In the genomic region with DNA sequence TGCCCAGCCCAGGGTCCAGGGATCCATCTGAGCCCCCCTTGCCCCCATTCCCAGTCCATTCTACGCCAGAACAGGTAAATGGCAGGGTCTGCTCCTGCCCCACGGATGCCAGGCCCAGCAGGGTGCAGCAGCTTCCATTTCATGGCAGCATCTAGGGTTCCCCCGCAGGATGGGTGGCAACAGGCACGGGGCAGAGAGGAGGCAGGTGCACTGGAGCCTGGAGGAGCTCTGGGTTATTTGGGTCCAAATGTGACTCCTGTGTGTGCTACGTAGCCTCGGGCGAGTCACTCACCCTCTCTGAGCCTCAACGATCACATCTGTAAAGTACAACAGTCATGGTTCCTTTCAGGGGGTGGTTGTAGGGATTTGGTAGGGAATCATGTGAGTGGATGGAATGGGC, we compare ENCODE assay signal across 23 cellular contexts. TPM values are rescaled to one million over a fixed set of nuclear protein-coding genes. Genes with fewer than 3 reads are reported as not detected.
DNase-seq lines count a peak whose midpoint lies in the region; ATAC-seq, FAIRE-seq and TF ChIP-seq lines count a peak whose summit lies in the region.
"Had no signal": no experiment of that assay in that cellular context is flagged by ENCODE, and none has a peak within 500 bp of the region (broad histone marks: within the 10 kb centered on the region; RNA-seq: fewer than 3 reads in every experiment).

No MANE protein-coding gene starts in this region.

- no peak overlapping the region for H3K27ac Mint-ChIP-seq in activated CD8-positive, alpha-beta T cell treated with anti-CD3 and anti-CD28 coated beads for 36 hours
- H3K27ac Mint-ChIP-seq in activated CD8-positive, alpha-beta T cell treated with anti-CD3 and anti-CD28 coated beads, Interleukin-2, amount 10 ng/mL, durations not matched to agents 7 days and 5 days, result no peak overlapping the region

- H3K14ac ChIP-seq in H1 (ENCODE audit: insufficient read length), result no peak overlapping the region

- no peaks in the 10 kb centered on the region for H4K20me1 ChIP-seq in Karpas-422 (ENCODE audit: insufficient read depth, low read depth, low read length)
- H4K20me1 ChIP-seq in H1 (replicated peaks in 1 of 2; ENCODE audit: control insufficient read depth in 1 of 2, insufficient read depth in 2 of 2, low read length in 2 of 2), result no peaks in the 10 kb centered on the region
- no peaks in the 10 kb centered on the region for H4K20me1 ChIP-seq in hepatocyte (ENCODE audit: insufficient read depth, poor library complexity, severe bottlenecking)

- H3K4me3 ChIP-seq in Karpas-422 (ENCODE audit: low read length), result no peak overlapping the region
- H3K4me3 ChIP-seq in H1 (ENCODE audit: extremely low read depth in 1 of 4, insufficient read depth in 2 of 4, low read depth in 3 of 4, low read length in 4 of 4), result no peak overlapping the region
- no peak overlapping the region for H3K4me3 ChIP-seq in hepatocyte
- H3K4me3 ChIP-seq: MG63 had no signal

- no peak for ATAC-seq in activated CD8-positive, alpha-beta T cell treated with anti-CD3 and anti-CD28 coated beads for 36 hours
- no peak for ATAC-seq in activated CD8-positive, alpha-beta T cell treated with anti-CD3 and anti-CD28 coated beads, Interleukin-2, amount 10 ng/mL, durations not matched to agents 7 days and 5 days
- ATAC-seq in foreskin keratinocyte, result no peak

- H3K56ac ChIP-seq in H1 (replicated peaks; ENCODE audit: insufficient read length, low read depth, low read length), result no peak overlapping the region

- no peak overlapping the region for H3K23ac ChIP-seq in H1 (ENCODE audit: insufficient read length)

- H3K4ac ChIP-seq in H1 (replicated peaks; ENCODE audit: insufficient read length, low read depth, low read length), result no peak overlapping the region

- POLR2A ChIA-PET in activated CD8-positive, alpha-beta T cell treated with anti-CD3 and anti-CD28 coated beads for 36 hours (lab: Charles Lee), result interaction anchor here (1.7 to 4.7 kb wide), 2 partner anchors 14 to 51 kb away, joined by 6 to 24 read pairs; partner anchors contain the start of gene ARRDC2
- POLR2A ChIA-PET in activated CD8-positive, alpha-beta T cell treated with anti-CD3 and anti-CD28 coated beads, Interleukin-2, amount 10 ng/mL, durations not matched to agents 7 days and 5 days (lab: Charles Lee), result no interaction called here
- POLR2A ChIA-PET in H1 (lab: Charles Lee; ENCODE audit: partially characterized antibody), result interaction anchor here (0.7 kb wide), 1 partner anchor 51 kb away, joined by 3 read pairs; the partner anchor contains the start of gene ARRDC2

- peaks cover 4% of the 10 kb centered on the region for H3K36me3 Mint-ChIP-seq in activated CD8-positive, alpha-beta T cell treated with anti-CD3 and anti-CD28 coated beads for 36 hours (ENCODE audit: low read depth)
- H3K36me3 Mint-ChIP-seq in activated CD8-positive, alpha-beta T cell treated with anti-CD3 and anti-CD28 coated beads, Interleukin-2, amount 10 ng/mL, durations not matched to agents 7 days and 5 days (ENCODE audit: low read depth), result peaks cover 25% of the 10 kb centered on the region

- no peaks in the 10 kb centered on the region for H3K9me3 Mint-ChIP-seq in activated CD8-positive, alpha-beta T cell treated with anti-CD3 and anti-CD28 coated beads for 36 hours
- H3K9me3 Mint-ChIP-seq in activated CD8-positive, alpha-beta T cell treated with anti-CD3 and anti-CD28 coated beads, Interleukin-2, amount 10 ng/mL, durations not matched to agents 7 days and 5 days (ENCODE audit: insufficient read depth), result no peaks in the 10 kb centered on the region
- H3K9me3 Mint-ChIP-seq: CD8-positive, alpha-beta memory T cell had no signal

- no peak overlapping the region for H4K5ac ChIP-seq in H1 (ENCODE audit: insufficient read length, low read depth, low read length)

- no peaks in the 10 kb centered on the region for H3K79me1 ChIP-seq in H1 (ENCODE audit: low read depth, low read length)

- H2AK5ac ChIP-seq in H1 (ENCODE audit: low read depth, low read length), result no peak overlapping the region

- no peak for TF ChIP-seq RAD21 in H1 (IDR thresholded peaks at IDR 0.05 in 1 of 2, conservative IDR thresholded peaks at IDR 0.05 in 1 of 2; ENCODE audit: low read depth in 2 of 2, low read length in 2 of 2)

- no peak overlapping the region for H2BK120ac ChIP-seq in H1 (replicated peaks; ENCODE audit: low read depth, low read length)

- FAIRE-seq in H1 (lab: Jason Lieb, UNC), result no peak
- FAIRE-seq: H54 had no signal

- intact Hi-C loops in activated CD8-positive, alpha-beta T cell treated with anti-CD3 and anti-CD28 coated beads for 36 hours (cut with micrococcal nuclease), result no loop called here
- intact Hi-C loops in posterior cingulate gyrus (cut with DNase I), result loop anchor here (5.0 kb wide), 1 partner anchor 122 kb away; no protein-coding TSS in a partner anchor

- no peaks in the 10 kb centered on the region for H3K36me3 ChIP-seq in Karpas-422 (ENCODE audit: insufficient read depth, low read length)
- no peaks in the 10 kb centered on the region for H3K36me3 ChIP-seq in H1 (ENCODE audit: control insufficient read depth in 2 of 4, insufficient read depth in 4 of 4, low read length in 3 of 4)
- no peaks in the 10 kb centered on the region for H3K36me3 ChIP-seq in hepatocyte (replicated peaks; ENCODE audit: insufficient read depth, low read depth)
- H3K36me3 ChIP-seq: MG63 had no signal

- H4K91ac ChIP-seq in H1 (replicated peaks; ENCODE audit: insufficient read length, low read length), result peak overlapping the region; percentile 51

- H3K4me1 ChIP-seq in Karpas-422 (ENCODE audit: low read length), result peaks cover 16% of the 10 kb centered on the region
- H3K4me1 ChIP-seq in H1 (replicated peaks in 1 of 4; ENCODE audit: control insufficient read depth in 3 of 4, insufficient read depth in 4 of 4, low read length in 3 of 4), result 0 out of 7 replicates have a peak, but pooled peaks cover 0 to 2% (median 0%) of the 10 kb centered on the region in 4 experiments
- H3K4me1 ChIP-seq in hepatocyte (ENCODE audit: insufficient read depth), result no peaks in the 10 kb centered on the region
- H3K4me1 ChIP-seq in foreskin keratinocyte, result no peaks in the 10 kb centered on the region

- peaks cover 11% of the 10 kb centered on the region for H3K4me1 Mint-ChIP-seq in activated CD8-positive, alpha-beta T cell treated with anti-CD3 and anti-CD28 coated beads for 36 hours (ENCODE audit: low read depth)
- H3K4me1 Mint-ChIP-seq in activated CD8-positive, alpha-beta T cell treated with anti-CD3 and anti-CD28 coated beads, Interleukin-2, amount 10 ng/mL, durations not matched to agents 7 days and 5 days (ENCODE audit: low read depth), result peaks cover 11% of the 10 kb centered on the region

- no peak overlapping the region for H2BK12ac ChIP-seq in H1 (ENCODE audit: low read depth, low read length)

- H3K27ac ChIP-seq in Karpas-422 (ENCODE audit: low read length), result no peak overlapping the region
- no peak overlapping the region for H3K27ac ChIP-seq in H1 (ENCODE audit: low read depth, low read length)
- no peak overlapping the region for H3K27ac ChIP-seq in hepatocyte
- no peak overlapping the region for H3K27ac ChIP-seq in foreskin keratinocyte
- H3K27ac ChIP-seq: C4-2B had no signal

- H3K79me2 ChIP-seq in Karpas-422 (ENCODE audit: low read length) (no peaks in the 10 kb centered on the region), H1 (ENCODE audit: control insufficient read depth in 1 of 2, insufficient read depth in 2 of 2, low read length in 2 of 2) (no peaks in the 10 kb centered on the region), hepatocyte (no peaks in the 10 kb centered on the region)

- peak overlapping the region; percentile 88; the same call in 1 of the 2 replicates for H2BK15ac ChIP-seq in H1 (ENCODE audit: low read length)

- no peak overlapping the region for H3K18ac ChIP-seq in H1 (ENCODE audit: extremely low read depth, low read length)

- H4K8ac ChIP-seq in H1 (ENCODE audit: extremely low read depth, insufficient read depth, low read length), result no peak overlapping the region

- H3K4me2 ChIP-seq in Karpas-422 (ENCODE audit: low read depth, low read length, poor library complexity, severe bottlenecking) (no peak overlapping the region), H1 (ENCODE audit: insufficient read depth in 1 of 2, low read depth in 2 of 2, low read length in 2 of 2) (no peak overlapping the region; a peak in 1 of 4 replicates), hepatocyte (no peak overlapping the region)

- no peak overlapping the region for H3K4me3 Mint-ChIP-seq in activated CD8-positive, alpha-beta T cell treated with anti-CD3 and anti-CD28 coated beads for 36 hours
- no peak overlapping the region for H3K4me3 Mint-ChIP-seq in activated CD8-positive, alpha-beta T cell treated with anti-CD3 and anti-CD28 coated beads, Interleukin-2, amount 10 ng/mL, durations not matched to agents 7 days and 5 days
- H3K4me3 Mint-ChIP-seq: CD8-positive, alpha-beta memory T cell had no signal

- H3K27me3 Mint-ChIP-seq in activated CD8-positive, alpha-beta T cell treated with anti-CD3 and anti-CD28 coated beads for 36 hours, result no peaks in the 10 kb centered on the region
- H3K27me3 Mint-ChIP-seq in activated CD8-positive, alpha-beta T cell treated with anti-CD3 and anti-CD28 coated beads, Interleukin-2, amount 10 ng/mL, durations not matched to agents 7 days and 5 days (ENCODE audit: low read depth), result no peaks in the 10 kb centered on the region

- TF ChIP-seq EP300 in H1 (IDR thresholded peaks at IDR 0.05; ENCODE audit: borderline replicate concordance in 1 of 2, low read depth in 2 of 2, low read length in 2 of 2), result no peak

- peak; percentile 16 for DNase-seq in activated CD8-positive, alpha-beta T cell treated with anti-CD3 and anti-CD28 coated beads for 36 hours
- no peak for DNase-seq in activated CD8-positive, alpha-beta T cell treated with anti-CD3 and anti-CD28 coated beads, Interleukin-2, amount 10 ng/mL, durations not matched to agents 7 days and 5 days
- peak; percentile 57 for DNase-seq in Karpas-422
- DNase-seq in H1 (ENCODE audit: low read depth in 1 of 2, low spot score in 2 of 2), result no peak
- DNase-seq in hepatocyte (ENCODE audit: low spot score), result no peak
- DNase-seq in foreskin keratinocyte, result no peak
- no peak for DNase-seq in posterior cingulate gyrus
- DNase-seq: Calu3; CD8-positive, alpha-beta memory T cell; GDM1; MG63; NCI-H1092; NCI-H1436; NCI-H187 treated with DMSO at 0.1 percent for 48 hours; NCI-H2107; NCI-H510A treated with DMSO at 0.1 percent for 48 hours; NCI-H748 treated with DMSO at 0.1 percent for 48 hours; SIG-M5 had no signal

- H3K27me3 ChIP-seq in Karpas-422 (ENCODE audit: low read length) (no peaks in the 10 kb centered on the region), H1 (replicated peaks in 1 of 4; ENCODE audit: control insufficient read depth in 3 of 4, extremely low read depth in 1 of 4, insufficient read depth in 3 of 4, low read length in 3 of 4) (no peaks in the 10 kb centered on the region), hepatocyte (no peaks in the 10 kb centered on the region), foreskin keratinocyte (no peaks in the 10 kb centered on the region)
- H3K27me3 ChIP-seq: MG63 had no signal

- peaks cover 2% of the 10 kb centered on the region; the same call in 1 of the 2 replicates for H3K23me2 ChIP-seq in H1 (ENCODE audit: low read depth, low read length)

- CTCF ChIA-PET in activated CD8-positive, alpha-beta T cell treated with anti-CD3 and anti-CD28 coated beads for 36 hours (lab: Charles Lee), result interaction anchor here (0.7 to 7.6 kb wide), 12 partner anchors 12 to 270 kb away, joined by 3 to 151 read pairs (median 4); partner anchors contain the start of gene ARRDC2
- CTCF ChIA-PET in activated CD8-positive, alpha-beta T cell treated with anti-CD3 and anti-CD28 coated beads, Interleukin-2, amount 10 ng/mL, durations not matched to agents 7 days and 5 days (lab: Charles Lee), result interaction anchor here (0.6 to 8.7 kb wide), 17 partner anchors 14 to 134 kb away, joined by 3 to 115 read pairs (median 4); partner anchors contain the start of genes ARRDC2, MAST3, MPV17L2 and PIK3R2
- CTCF ChIA-PET in H1 (lab: Charles Lee; ENCODE audit: partially characterized antibody), result interaction anchor here (0.7 to 3.6 kb wide), 28 partner anchors 8 to 227 kb away, joined by 3 to 34 read pairs (median 4); partner anchors contain the start of genes ARRDC2 and CCDC124

- H2AFZ ChIP-seq in Karpas-422 (ENCODE audit: low read length) (no peak overlapping the region), H1 (ENCODE audit: low read length) (no peak overlapping the region), hepatocyte (no peak overlapping the region)

- no peaks in the 10 kb centered on the region for H3K9me2 ChIP-seq in Karpas-422 (replicated peaks; ENCODE audit: insufficient read depth, low read length)
- no peaks in the 10 kb centered on the region for H3K9me2 ChIP-seq in hepatocyte (replicated peaks; ENCODE audit: insufficient read depth)
- H3K9me2 ChIP-seq: SK-N-SH had no signal

- 0 out of 2 replicates have a peak overlapping the region, but pooled peaks have one; percentile 61 for H2BK20ac ChIP-seq in H1 (ENCODE audit: low read length)

- 86% methylated on average over 6 of the region's 8 CpGs; no CpG with 5 or more reads in 1 of the 2 experiments for WGBS in H1 (ENCODE audit: extremely low coverage in 1 of 2, insufficient coverage in 1 of 2, insufficient read length in 1 of 2, insufficient replicate concordance in 2 of 2, low coverage in 1 of 2, low lambda C conversion rate in 2 of 2, missing lambda C conversion rate in 1 of 2), 2 experiments
- WGBS in hepatocyte (ENCODE audit: low lambda C conversion rate, missing lambda C conversion rate), result 72% methylated on average over 8 of the region's 8 CpGs

- H3K9ac ChIP-seq in Karpas-422 (ENCODE audit: low read length) (no peak overlapping the region), H1 (replicated peaks in 1 of 4; ENCODE audit: extremely low read depth in 1 of 4, low read depth in 3 of 4, low read length in 3 of 4) (no peak overlapping the region)
- H3K9ac ChIP-seq: SK-N-SH had no signal

- no peak overlapping the region for H2BK5ac ChIP-seq in H1 (ENCODE audit: low read depth, low read length)

- TF ChIP-seq CTCF in activated CD8-positive, alpha-beta T cell treated with anti-CD3 and anti-CD28 coated beads for 36 hours (IDR thresholded peaks at IDR 0.05), result no peak
- TF ChIP-seq CTCF in H1 (IDR thresholded peaks at IDR 0.05; ENCODE audit: control extremely low read depth in 1 of 3, insufficient read depth in 1 of 3, low read depth in 1 of 3, low read length in 3 of 3) (no peak), hepatocyte (IDR thresholded peaks at IDR 0.05; ENCODE audit: poor library complexity) (no peak), foreskin keratinocyte (conservative IDR thresholded peaks at IDR 0.05) (no peak)

- H3K9me3 ChIP-seq in Karpas-422 (ENCODE audit: low read length) (no peaks in the 10 kb centered on the region), H1 (ENCODE audit: insufficient read depth in 2 of 2, low read depth in 1 of 2, low read length in 1 of 2) (no peaks in the 10 kb centered on the region), hepatocyte (ENCODE audit: low read depth) (no peaks in the 10 kb centered on the region)
- H3K9me3 ChIP-seq: MG63, SK-N-SH had no signal

- no peak for TF ChIP-seq POLR2A in H1 (IDR thresholded peaks at IDR 0.05; ENCODE audit: control extremely low read depth in 1 of 2, low read depth in 2 of 2, low read length in 2 of 2)

RNA-seq across cellular contexts. Expression of gene IL12RB1, which starts 27.4 kb away (rescaled TPM):
- total RNA-seq in activated CD8-positive, alpha-beta T cell treated with anti-CD3 and anti-CD28 coated beads for 36 hours, result 10 to 100 TPM; 25.6 to 27.2 TPM
- 10 to 100 TPM; 75.2 to 78.6 TPM for total RNA-seq in activated CD8-positive, alpha-beta T cell treated with anti-CD3 and anti-CD28 coated beads, Interleukin-2, amount 10 ng/mL, durations not matched to agents 7 days and 5 days
- total RNA-seq in Karpas-422 (2014; rRNA removed; shearing (Covaris generic); ENCODE audit: low replicate concordance), result 6.1 and 9.6 TPM in 2 replicates
- total RNA-seq in H1 (2021; fragmentation: NEBNext Ultra II Directional; extraction: Animal tissue kit (Norgen Biotek cat#: 25700)), result not detected in 2 replicates
- 0.03 and 0.06 TPM in 2 replicates for polyA plus RNA-seq in H1 (2011; rRNA removed)
- not detected for polyA plus RNA-seq in H1 (2011; cell fraction: cytosol; rRNA removed)
- not detected for polyA plus RNA-seq in H1 (2011; cell fraction: nucleus; rRNA removed)
- not detected in 4 replicates for polyA plus RNA-seq in H1 (2012, experiment 1 of 2)
- polyA plus RNA-seq in H1 (2012, experiment 2 of 2), result not detected
- polyA plus RNA-seq in H1 (2013, experiment 1 of 2), result not detected
- polyA plus RNA-seq in H1 (2013, experiment 2 of 2), result not detected
- not detected in 2 replicates for polyA minus RNA-seq in H1 (2011; rRNA and poly(A)+ RNA removed)
- polyA minus RNA-seq in H1 (2011; cell fraction: cytosol; rRNA and poly(A)+ RNA removed), result not detected
- polyA minus RNA-seq in H1 (2011; cell fraction: nucleus; rRNA and poly(A)+ RNA removed), result not detected
- total RNA-seq in hepatocyte, result not detected in 2 replicates
- polyA plus RNA-seq in hepatocyte, result not detected in 2 replicates
- 0.07 and 0.14 TPM in 2 replicates for total RNA-seq in foreskin keratinocyte
- polyA plus RNA-seq in foreskin keratinocyte, result 0.04 and 0.09 TPM in 2 replicates
- total RNA-seq: A172, Calu3, LHCN-M2 had no signal

RNA-seq across cellular contexts. Expression of gene MAST3, which starts 38.3 kb away (rescaled TPM):
- total RNA-seq in activated CD8-positive, alpha-beta T cell treated with anti-CD3 and anti-CD28 coated beads for 36 hours, result 10 to 100 TPM; 23.1 to 23.3 TPM
- total RNA-seq in activated CD8-positive, alpha-beta T cell treated with anti-CD3 and anti-CD28 coated beads, Interleukin-2, amount 10 ng/mL, durations not matched to agents 7 days and 5 days, result 10 to 100 TPM; 22.9 to 25.1 TPM
- total RNA-seq in Karpas-422 (2014; rRNA removed; shearing (Covaris generic); ENCODE audit: low replicate concordance), result 7.7 and 17.9 TPM in 2 replicates
- total RNA-seq in H1 (2021; fragmentation: NEBNext Ultra II Directional; extraction: Animal tissue kit (Norgen Biotek cat#: 25700)), result 9.0 TPM in 2 replicates
- 3.4 and 5.5 TPM in 2 replicates for polyA plus RNA-seq in H1 (2011; rRNA removed)
- 1.5 TPM for polyA plus RNA-seq in H1 (2011; cell fraction: cytosol; rRNA removed)
- 7.7 TPM for polyA plus RNA-seq in H1 (2011; cell fraction: nucleus; rRNA removed)
- polyA plus RNA-seq in H1 (2012, experiment 1 of 2), result 3.2 to 5.5 TPM (median 4.8 TPM) in 4 replicates
- polyA plus RNA-seq in H1 (2012, experiment 2 of 2), result 3.0 TPM
- 3.4 TPM for polyA plus RNA-seq in H1 (2013, experiment 1 of 2)
- 3.1 TPM for polyA plus RNA-seq in H1 (2013, experiment 2 of 2)
- polyA minus RNA-seq in H1 (2011; rRNA and poly(A)+ RNA removed), result 4.8 and 5.0 TPM in 2 replicates
- polyA minus RNA-seq in H1 (2011; cell fraction: cytosol; rRNA and poly(A)+ RNA removed), result 6.1 TPM
- 7.4 TPM for polyA minus RNA-seq in H1 (2011; cell fraction: nucleus; rRNA and poly(A)+ RNA removed)
- total RNA-seq in hepatocyte, result 5.5 and 9.7 TPM in 2 replicates
- polyA plus RNA-seq in hepatocyte, result 10.3 and 11.1 TPM in 2 replicates
- total RNA-seq in foreskin keratinocyte, result 2.3 and 2.5 TPM in 2 replicates
- 1.2 and 1.3 TPM in 2 replicates for polyA plus RNA-seq in foreskin keratinocyte

RNA-seq across cellular contexts. Expression of gene ARRDC2, which starts 51.3 kb away (rescaled TPM):
- 10 to 100 TPM; 29.1 TPM for total RNA-seq in activated CD8-positive, alpha-beta T cell treated with anti-CD3 and anti-CD28 coated beads for 36 hours
- 10 to 100 TPM; 33.8 to 34.2 TPM for total RNA-seq in activated CD8-positive, alpha-beta T cell treated with anti-CD3 and anti-CD28 coated beads, Interleukin-2, amount 10 ng/mL, durations not matched to agents 7 days and 5 days
- total RNA-seq in Karpas-422 (2014; rRNA removed; shearing (Covaris generic); ENCODE audit: low replicate concordance), result 12.3 and 46.8 TPM in 2 replicates
- total RNA-seq in H1 (2021; fragmentation: NEBNext Ultra II Directional; extraction: Animal tissue kit (Norgen Biotek cat#: 25700)), result 6.2 and 6.9 TPM in 2 replicates
- 5.4 and 5.8 TPM in 2 replicates for polyA plus RNA-seq in H1 (2011; rRNA removed)
- polyA plus RNA-seq in H1 (2011; cell fraction: cytosol; rRNA removed), result 6.6 TPM
- polyA plus RNA-seq in H1 (2011; cell fraction: nucleus; rRNA removed), result 9.2 TPM
- 5.2 to 7.8 TPM (median 5.9 TPM) in 4 replicates for polyA plus RNA-seq in H1 (2012, experiment 1 of 2)
- 4.6 TPM for polyA plus RNA-seq in H1 (2012, experiment 2 of 2)
- 3.4 TPM for polyA plus RNA-seq in H1 (2013, experiment 1 of 2)
- 3.6 TPM for polyA plus RNA-seq in H1 (2013, experiment 2 of 2)
- polyA minus RNA-seq in H1 (2011; rRNA and poly(A)+ RNA removed), result 2.7 and 6.1 TPM in 2 replicates
- 7.0 TPM for polyA minus RNA-seq in H1 (2011; cell fraction: cytosol; rRNA and poly(A)+ RNA removed)
- 10.7 TPM for polyA minus RNA-seq in H1 (2011; cell fraction: nucleus; rRNA and poly(A)+ RNA removed)
- total RNA-seq in hepatocyte, result 4.5 and 5.5 TPM in 2 replicates
- polyA plus RNA-seq in hepatocyte, result 3.9 and 7.4 TPM in 2 replicates
- 3.8 and 4.7 TPM in 2 replicates for total RNA-seq in foreskin keratinocyte
- polyA plus RNA-seq in foreskin keratinocyte, result 4.6 and 4.7 TPM in 2 replicates

Comparison
In these comparisons a context has a peak if more than half of its experiments do, and no peak if none do; other contexts are left out.
1. DNase-seq: peak in activated CD8-positive, alpha-beta T cell treated with anti-CD3 and anti-CD28 coated beads for 36 hours (single experiment) and Karpas-422 (single experiment); none in activated CD8-positive, alpha-beta T cell treated with anti-CD3 and anti-CD28 coated beads, Interleukin-2, amount 10 ng/mL, durations not matched to agents 7 days and 5 days (single experiment), H1 (0 of 2), hepatocyte (single experiment), foreskin keratinocyte (0 of 2) and posterior cingulate gyrus (0 of 10).